In genomic region chr6:44075137-44076015, GRCh38 we compare ENCODE assay signal across 12 cellular contexts. TPM values are rescaled to one million over a fixed set of nuclear protein-coding genes. Genes with fewer than 3 reads are reported as not detected.
A peak's percentile ranks its signal among the peaks of the same experiment; 100 is the strongest.
DNase-seq lines count a peak whose midpoint lies in the region; ATAC-seq and TF ChIP-seq lines count a peak whose summit lies in the region.
"Had no signal": no experiment of that assay in that cellular context is flagged by ENCODE, and none has a peak within 500 bp of the region (broad histone marks: within the 10 kb centered on the region; RNA-seq: fewer than 3 reads in every experiment).

No MANE protein-coding gene starts in this region.

- intact Hi-C loops in heart right ventricle (cut with DNase I), result loop anchor here (2.0 to 10.0 kb wide), 15 partner anchors 61 to 471 kb away; no protein-coding TSS in a partner anchor
- intact Hi-C loops in Right ventricle myocardium inferior (cut with DNase I), result loop anchor here (5.0 kb wide), 1 partner anchor 218 kb away; no protein-coding TSS in a partner anchor
- intact Hi-C loops in right cardiac atrium (cut with DNase I), result loop anchor here (2.0 to 10.0 kb wide), 8 partner anchors 68 to 408 kb away; partner anchors contain the start of gene VEGFA (in 1 of the 4)
- intact Hi-C loops in vagina (cut with DNase I), result no loop called here

- H3K4me3 ChIP-seq in heart right ventricle (no peak overlapping the region), SK-N-MC (no peak overlapping the region), right cardiac atrium (ENCODE audit: low read length) (no peak overlapping the region), vagina (no peak overlapping the region)

- TF ChIP-seq CTCF in heart right ventricle (IDR thresholded peaks at IDR 0.05) (no peak), vagina (IDR thresholded peaks at IDR 0.05) (no peak)

- no peak for TF ChIP-seq POLR2A in vagina (IDR thresholded peaks at IDR 0.05)

- H3K9ac ChIP-seq in SK-N-MC (ENCODE audit: insufficient read length), result peak overlapping the region; percentile 36

- H3K9me3 ChIP-seq in heart right ventricle (no peaks in the 10 kb centered on the region), SK-N-MC (ENCODE audit: low read depth, low read length) (no peaks in the 10 kb centered on the region), right cardiac atrium (ENCODE audit: control insufficient read depth, low read length) (no peaks in the 10 kb centered on the region), vagina (no peaks in the 10 kb centered on the region)
- H3K9me3 ChIP-seq: lower lobe of right lung had no signal

- H3K27me3 ChIP-seq in heart right ventricle (peaks cover 0 to 20% (median 0%) of the 10 kb centered on the region in 7 donors), right cardiac atrium (ENCODE audit: control insufficient read depth, insufficient read depth) (no peaks in the 10 kb centered on the region), vagina (no peaks in the 10 kb centered on the region)

- H3K4me1 ChIP-seq in heart right ventricle (peaks cover 30 to 60% (median 50%) of the 10 kb centered on the region in 9 donors), right cardiac atrium (ENCODE audit: control insufficient read depth, insufficient read depth, low read length) (peaks cover 14% of the 10 kb centered on the region), vagina (peaks cover 63% of the 10 kb centered on the region)

- DNase-seq in heart right ventricle, result no peak
- DNase-seq in Right ventricle myocardium inferior (ENCODE audit: missing footprints), result no peak
- DNase-seq in SK-N-MC (ENCODE audit: low read depth, low spot score), result no peak
- peak in 1 of 3 donors; percentile 59 for DNase-seq in right cardiac atrium
- no peak for DNase-seq in vagina (ENCODE audit: extremely low spot score in 2 of 2)
- no peak for DNase-seq in hepatic stellate cell (ENCODE audit: low spot score)
- no peak for DNase-seq in NCI-H2171 treated with DMSO at 0.1 percent for 48 hours (lab: John Stamatoyannopoulos, UW)
- DNase-seq: hypothalamus, NCI-H510A, SHP77 treated with DMSO at 0.1 percent for 48 hours had no signal

- H3K36me3 ChIP-seq in heart right ventricle, result no peaks in the 10 kb centered on the region
- no peaks in the 10 kb centered on the region for H3K36me3 ChIP-seq in SK-N-MC (ENCODE audit: insufficient read depth, low read length)
- no peaks in the 10 kb centered on the region for H3K36me3 ChIP-seq in vagina
- H3K36me3 ChIP-seq: lower lobe of right lung had no signal

- 79 to 80% methylated on average over 6 of the region's 6 CpGs for WGBS in heart right ventricle, 2 donors
- WGBS in right cardiac atrium, result 75% methylated on average over 6 of the region's 6 CpGs

- peak in 1 of 8 donors; percentile 2 for ATAC-seq in heart right ventricle
- no peak for ATAC-seq in Right ventricle myocardium inferior
- ATAC-seq in right cardiac atrium, result no peak
- ATAC-seq in HG02852 (IDR thresholded peaks at IDR 0.05; ENCODE audit: unreplicated experiment), result no peak

- H3K27ac ChIP-seq in heart right ventricle, result peak overlapping the region in 9 of 10 donors; percentile 70 to 93 (median 84)
- peak overlapping the region; percentile 82 for H3K27ac ChIP-seq in SK-N-MC
- peak overlapping the region; percentile 28 for H3K27ac ChIP-seq in right cardiac atrium (ENCODE audit: low read length)
- H3K27ac ChIP-seq in vagina, result peak overlapping the region; percentile 84
- H3K27ac ChIP-seq: lower lobe of right lung had no signal

RNA-seq across cellular contexts. Expression of gene MRPL14, which starts 51.9 kb away (rescaled TPM):
- total RNA-seq in heart right ventricle (10 to 100 TPM; 35.1 to 51.5 (median 41.4) TPM), Right ventricle myocardium inferior (41.7 TPM), right cardiac atrium (10 to 100 TPM; 31.0 to 38.1 (median 36.6) TPM), vagina (36.1 TPM)
- polyA plus RNA-seq in heart right ventricle (10 to 100 TPM; 29.9 to 89.7 TPM), right cardiac atrium (44.7 TPM)

RNA-seq across cellular contexts. Expression of gene TMEM63B, which starts 52.0 kb away (rescaled TPM):
- total RNA-seq in heart right ventricle (10 to 100 TPM; 32.2 to 67.1 (median 37.6) TPM), Right ventricle myocardium inferior (44.5 TPM), right cardiac atrium (10 to 100 TPM; 41.4 to 44.8 (median 43.4) TPM), vagina (32.4 TPM)
- polyA plus RNA-seq in heart right ventricle (10 to 100 TPM; 20.3 to 37.4 TPM), right cardiac atrium (27.7 TPM)

Comparison
In these comparisons a context has a peak if more than half of its experiments do, and no peak if none do; other contexts are left out.
1. H3K27ac ChIP-seq: peak in every context shown above with its lines; median percentile 84 in heart right ventricle; 84 in vagina; 82 in SK-N-MC; 28 in right cardiac atrium.